In genomic region chr6:2029130-2029794, GRCh38 we compare ENCODE assay signal across 16 cellular contexts.
"Had no signal": no experiment of that assay in that cellular context is flagged by ENCODE, and none has a peak within 500 bp of the region (broad histone marks: within the 10 kb centered on the region; RNA-seq: fewer than 3 reads in every experiment).

No MANE protein-coding gene starts in this region.

- H3K4me3 Mint-ChIP-seq: activated CD4-positive, alpha-beta T cell treated with anti-CD3 and anti-CD28 coated beads, Interleukin-2, amount 10 ng/mL, durations not matched to agents 7 days and 5 days; brain; dendritic cell treated with granulocyte-macrophage colony-stimulating factor and Interleukin-4, amounts not matched to agents 40 ng/mL and 50 ng/mL, for 4 days; naive B cell; neural progenitor cell had no signal

- H3K27me3 Mint-ChIP-seq: activated CD4-positive, alpha-beta T cell treated with anti-CD3 and anti-CD28 coated beads, Interleukin-2, amount 10 ng/mL, durations not matched to agents 7 days and 5 days; activated naive CD8-positive, alpha-beta T cell treated with anti-CD3 and anti-CD28 coated beads, Interleukin-2, amount 10 ng/mL, durations not matched to agents 7 days and 5 days; dendritic cell treated with granulocyte-macrophage colony-stimulating factor and Interleukin-4, amounts not matched to agents 40 ng/mL and 50 ng/mL, for 4 days; naive B cell had no signal

- H3K4me3 ChIP-seq: lung, neural progenitor cell, ovary, spleen, thyroid gland had no signal

- H3K9me3 Mint-ChIP-seq: activated CD4-positive, alpha-beta T cell treated with anti-CD3 and anti-CD28 coated beads, Interleukin-2, amount 10 ng/mL, durations not matched to agents 7 days and 5 days; activated naive CD8-positive, alpha-beta T cell treated with anti-CD3 and anti-CD28 coated beads, Interleukin-2, amount 10 ng/mL, durations not matched to agents 7 days and 5 days; brain; dendritic cell treated with granulocyte-macrophage colony-stimulating factor and Interleukin-4, amounts not matched to agents 40 ng/mL and 50 ng/mL, for 4 days; naive B cell; neural progenitor cell had no signal

- H3K36me3 ChIP-seq: neural progenitor cell, ovary, spleen, thyroid gland had no signal

- DNase-seq: activated CD4-positive, alpha-beta T cell treated with anti-CD3 and anti-CD28 coated beads, Interleukin-2, amount 10 ng/mL, durations not matched to agents 7 days and 5 days; activated gamma-delta T cell treated with Interleukin-2 at 50 U/mL for 16 hours; activated naive CD8-positive, alpha-beta T cell treated with anti-CD3 and anti-CD28 coated beads, Interleukin-2, amount 10 ng/mL, durations not matched to agents 7 days and 5 days; cerebellar nuclear complex; effector memory CD4-positive, alpha-beta T cell; erythroblast; ovary; spleen; T-helper 9 cell; thyroid gland had no signal

- H3K27me3 ChIP-seq: neural progenitor cell, ovary, thyroid gland had no signal

- H3K9me3 ChIP-seq: ovary, spleen, thyroid gland had no signal

- H3K27ac Mint-ChIP-seq: activated CD4-positive, alpha-beta T cell treated with anti-CD3 and anti-CD28 coated beads, Interleukin-2, amount 10 ng/mL, durations not matched to agents 7 days and 5 days; activated naive CD8-positive, alpha-beta T cell treated with anti-CD3 and anti-CD28 coated beads, Interleukin-2, amount 10 ng/mL, durations not matched to agents 7 days and 5 days; brain; dendritic cell treated with granulocyte-macrophage colony-stimulating factor and Interleukin-4, amounts not matched to agents 40 ng/mL and 50 ng/mL, for 4 days; neural progenitor cell had no signal

- H3K4me1 ChIP-seq: neural progenitor cell, thyroid gland had no signal

- ATAC-seq: sciatic nerve had no signal

- H3K27ac ChIP-seq: neural progenitor cell, ovary, spleen, thyroid gland had no signal
